In genomic region chr3:50516048-50516871, GRCh38 we compare ENCODE assay signal across 11 cellular contexts. TPM values are rescaled to one million over a fixed set of nuclear protein-coding genes. Genes with fewer than 3 reads are reported as not detected.
DNase-seq lines count a peak whose midpoint lies in the region; ATAC-seq and TF ChIP-seq lines count a peak whose summit lies in the region.
"Had no signal": no experiment of that assay in that cellular context is flagged by ENCODE, and none has a peak within 500 bp of the region (broad histone marks: within the 10 kb centered on the region; RNA-seq: fewer than 3 reads in every experiment).

No MANE protein-coding gene starts in this region.

- H3K36me3 ChIP-seq in mesenchymal stem cell (ENCODE audit: control insufficient read depth in 1 of 2, insufficient read depth in 2 of 2, low read depth in 1 of 2, low read length in 2 of 2) (no peaks in the 10 kb centered on the region), upper lobe of left lung (no peaks in the 10 kb centered on the region)
- H3K36me3 ChIP-seq: SJSA1 had no signal

- TF ChIP-seq EP300 in upper lobe of left lung (IDR thresholded peaks at IDR 0.05), result no peak

- H2BK12ac ChIP-seq in mesenchymal stem cell (ENCODE audit: low read length in 2 of 2), result no peak overlapping the region

- H2BK120ac ChIP-seq in mesenchymal stem cell (ENCODE audit: low read depth, low read length), result no peak overlapping the region

- DNase-seq in NCI-H748 (lab: John Stamatoyannopoulos, UW; ENCODE audit: unreplicated experiment) (peak; percentile 19), NCI-H748 treated with DMSO at 0.1 percent for 48 hours (lab: John Stamatoyannopoulos, UW) (no peak), choroid plexus epithelial cell (ENCODE audit: low read depth) (peak; percentile 41), mesenchymal stem cell (peak; percentile 42), upper lobe of left lung (peak; percentile 80 to 86), HT-29 (ENCODE audit: low spot score) (no peak)
- DNase-seq in effector CD8-positive, alpha-beta T cell (lab: John Stamatoyannopoulos, UW), result no peak
- DNase-seq: activated naive CD4-positive, alpha-beta T cell treated with anti-CD3 and anti-CD28 coated beads, Interleukin-2, amount 10 ng/mL, durations not matched to agents 7 days and 5 days had no signal

- no peaks in the 10 kb centered on the region for H3K79me1 ChIP-seq in mesenchymal stem cell (replicated peaks; ENCODE audit: low read length, poor library complexity, severe bottlenecking)

- H3K27me3 ChIP-seq in mesenchymal stem cell (ENCODE audit: control insufficient read depth in 1 of 2, insufficient read depth in 1 of 2, low read length in 2 of 2) (peaks cover 64 to 88% of the 10 kb centered on the region in 2 experiments), upper lobe of left lung (no peaks in the 10 kb centered on the region)

- no peak for TF ChIP-seq CTCF in choroid plexus epithelial cell (conservative IDR thresholded peaks at IDR 0.05; ENCODE audit: low read depth, low read length)
- no peak for TF ChIP-seq CTCF in upper lobe of left lung (IDR thresholded peaks at IDR 0.05)

- no peak for TF ChIP-seq POLR2A in upper lobe of left lung (IDR thresholded peaks at IDR 0.05)

- H3K14ac ChIP-seq in mesenchymal stem cell (ENCODE audit: low read length in 2 of 2), result no peak overlapping the region

- ATAC-seq in upper lobe of left lung (ENCODE audit: low FRiP score in 2 of 2) (peak; percentile 42 to 54), GM19463 (IDR thresholded peaks at IDR 0.05; ENCODE audit: unreplicated experiment) (no peak)
- ATAC-seq: A549 had no signal

- peak overlapping the region; percentile 52 for H2BK15ac ChIP-seq in mesenchymal stem cell (ENCODE audit: low read depth, poor library complexity, severe bottlenecking)

- H3K4me1 ChIP-seq in mesenchymal stem cell (ENCODE audit: control insufficient read depth, insufficient read depth, low read depth, low read length), result peaks cover 12% of the 10 kb centered on the region
- peaks cover 17 to 21% (median 18%) of the 10 kb centered on the region in 4 donors for H3K4me1 ChIP-seq in upper lobe of left lung
- H3K4me1 ChIP-seq: A549, SJSA1 had no signal

- H3K18ac ChIP-seq in mesenchymal stem cell (ENCODE audit: low read depth in 1 of 2, low read length in 2 of 2), result peak overlapping the region in 1 of 2 experiments; percentile 66

- H3K4ac ChIP-seq in mesenchymal stem cell (ENCODE audit: low read depth in 1 of 2, low read length in 2 of 2), result peak overlapping the region; percentile 0 to 40

- no peak overlapping the region for H3K4me3 ChIP-seq in choroid plexus epithelial cell (ENCODE audit: low read depth, low read length)
- no peak overlapping the region for H3K4me3 ChIP-seq in mesenchymal stem cell (ENCODE audit: insufficient read depth in 1 of 2, low read depth in 1 of 2, low read length in 2 of 2)
- H3K4me3 ChIP-seq in upper lobe of left lung, result peak overlapping the region in 3 of 4 donors; percentile 9 to 34 (median 14)
- H3K4me3 ChIP-seq: A549, SJSA1 had no signal

- H3K27ac ChIP-seq in mesenchymal stem cell (ENCODE audit: low read length, poor library complexity, severe bottlenecking) (no peak overlapping the region), upper lobe of left lung (peak overlapping the region; percentile 13 to 75 (median 68))
- H3K27ac ChIP-seq: A549, SJSA1 had no signal

- peak overlapping the region; percentile 41 for H3K4me2 ChIP-seq in mesenchymal stem cell (ENCODE audit: low read length, poor library complexity, severe bottlenecking)
- H3K4me2 ChIP-seq: A549 had no signal

- H2AK5ac ChIP-seq in mesenchymal stem cell (ENCODE audit: low read length, severe bottlenecking), result no peak overlapping the region

- peak overlapping the region; percentile 68 for H2AFZ ChIP-seq in mesenchymal stem cell (ENCODE audit: low read depth, low read length)

- peak overlapping the region; percentile 91 for H4K8ac ChIP-seq in mesenchymal stem cell (ENCODE audit: low read length)

- H3K23ac ChIP-seq in mesenchymal stem cell (ENCODE audit: low read length in 2 of 2), result no peak overlapping the region

- no peak overlapping the region for H3K9ac ChIP-seq in mesenchymal stem cell (ENCODE audit: low read length)

- peak overlapping the region; percentile 74 for H4K91ac ChIP-seq in mesenchymal stem cell (ENCODE audit: low read length)

- H3K9me3 ChIP-seq in mesenchymal stem cell (ENCODE audit: control insufficient read depth, low read length) (no peaks in the 10 kb centered on the region), upper lobe of left lung (no peaks in the 10 kb centered on the region)
- H3K9me3 ChIP-seq: A549, SJSA1 had no signal

- WGBS in mesenchymal stem cell, result 16% methylated on average over 12 of the region's 13 CpGs
- 18 to 22% methylated on average over 10 to 13 of the region's 13 CpGs for WGBS in upper lobe of left lung, 2 donors

- H2BK5ac ChIP-seq in mesenchymal stem cell (ENCODE audit: low read depth, low read length, poor library complexity, severe bottlenecking), result no peak overlapping the region

RNA-seq across cellular contexts. Expression of gene CACNA2D2, which starts 12.8 kb away (rescaled TPM):
- polyA plus RNA-seq in mesenchymal stem cell (2013, experiment 1 of 2), result 0.07 TPM
- polyA plus RNA-seq in mesenchymal stem cell (2013, experiment 2 of 2), result 0.10 TPM
- total RNA-seq in upper lobe of left lung, result 100 to 1,000 TPM in 4 of 6 donors, 10 to 100 TPM in 2; 71.5 to 213 (median 113) TPM
- 0.33 and 0.42 TPM in 2 replicates for total RNA-seq in HT-29 (2014; rRNA removed; shearing (Covaris generic))
- total RNA-seq: SJSA1 had no signal

RNA-seq across cellular contexts. Expression of gene C3orf18, which starts 51.3 kb away (rescaled TPM):
- polyA plus RNA-seq in mesenchymal stem cell (2013, experiment 1 of 2), result 5.1 TPM
- 5.3 TPM for polyA plus RNA-seq in mesenchymal stem cell (2013, experiment 2 of 2)
- total RNA-seq in upper lobe of left lung, result 1 to 10 TPM; 4.7 to 7.5 (median 5.7) TPM
- 0.33 and 0.44 TPM in 2 replicates for total RNA-seq in HT-29 (2014; rRNA removed; shearing (Covaris generic))

RNA-seq across cellular contexts. Expression of gene HEMK1, which starts 53.1 kb away (rescaled TPM):
- 13.9 TPM for polyA plus RNA-seq in mesenchymal stem cell (2013, experiment 1 of 2)
- polyA plus RNA-seq in mesenchymal stem cell (2013, experiment 2 of 2), result 15.8 TPM
- total RNA-seq in upper lobe of left lung, result 10 to 100 TPM in 3 of 6 donors, 1 to 10 TPM in 3; 5.0 to 25.3 (median 9.6) TPM
- total RNA-seq in HT-29 (2014; rRNA removed; shearing (Covaris generic)), result 8.2 and 12.2 TPM in 2 replicates

Comparison
In these comparisons a context has a peak if more than half of its experiments do, and no peak if none do; other contexts are left out.
1. DNase-seq: peak in NCI-H748 (single experiment), choroid plexus epithelial cell (single experiment), mesenchymal stem cell (single experiment) and upper lobe of left lung (2 of 2); none in NCI-H748 treated with DMSO at 0.1 percent for 48 hours (single experiment), effector CD8-positive, alpha-beta T cell (single experiment) and HT-29 (single experiment).
2. H3K4me3 ChIP-seq: peak in upper lobe of left lung (3 of 4); none in choroid plexus epithelial cell (single experiment) and mesenchymal stem cell (0 of 2).
3. RNA of gene CACNA2D2, which starts 12.8 kb away (total RNA-seq): 71.5 to 213 TPM in upper lobe of left lung; 0.33 to 0.42 TPM in HT-29; every median in the first group is over 10 times any median in the second.